Comparison of ENCODE assay signal across 7 cellular contexts in the genomic region with DNA sequence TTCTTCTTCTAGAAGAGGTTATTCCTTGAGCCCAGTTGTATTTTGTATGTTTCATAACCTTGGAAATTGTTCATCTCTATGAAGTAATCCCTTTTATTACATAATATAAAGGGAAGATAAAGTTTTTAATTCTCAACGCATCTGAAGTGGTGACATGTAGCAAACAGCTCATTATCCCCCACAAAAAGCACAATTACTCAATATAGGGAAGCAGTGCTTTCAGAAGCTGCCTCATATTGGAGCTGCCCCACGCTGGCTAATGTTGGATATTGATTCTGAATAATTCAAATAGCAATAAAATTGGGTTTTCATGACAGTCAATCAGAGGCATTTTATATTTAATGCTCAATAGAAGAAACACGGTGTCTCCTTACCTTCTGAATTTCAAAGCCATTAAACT.
"Had no signal": no experiment of that assay in that cellular context is flagged by ENCODE, and none has a peak within 500 bp of the region (broad histone marks: within the 10 kb centered on the region; RNA-seq: fewer than 3 reads in every experiment).

No MANE protein-coding gene starts in this region.

- ATAC-seq: HCT116, K562 had no signal

- DNase-seq: GM23248, GOT3, H7, HFFc6, IMR-90 had no signal
